Comparison of ENCODE assay signal across 1 cellular context in genomic region chr20:58699246-58700107, GRCh38.
TF ChIP-seq lines count a peak whose summit lies in the region.

No MANE protein-coding gene starts in this region.

TF ChIP-seq in GM12878, 131 proteins besides CTCF, POLR2A, EP300 and RAD21:
- TF ChIP-seq MTA2 (IDR thresholded peaks at IDR 0.05; ENCODE audit: low read depth): no peak
- no peak for TF ChIP-seq RUNX3 (IDR thresholded peaks at IDR 0.05; ENCODE audit: low read length)
- no peak for TF ChIP-seq TCF7 (IDR thresholded peaks at IDR 0.05; ENCODE audit: borderline replicate concordance)
- TF ChIP-seq CREB1 (IDR thresholded peaks at IDR 0.05; ENCODE audit: low read depth): no peak
- no peak for TF ChIP-seq MTA3 (IDR thresholded peaks at IDR 0.05; ENCODE audit: borderline replicate concordance, low read length)
